9 cellular contexts compared by ENCODE assay signal in the genomic region with DNA sequence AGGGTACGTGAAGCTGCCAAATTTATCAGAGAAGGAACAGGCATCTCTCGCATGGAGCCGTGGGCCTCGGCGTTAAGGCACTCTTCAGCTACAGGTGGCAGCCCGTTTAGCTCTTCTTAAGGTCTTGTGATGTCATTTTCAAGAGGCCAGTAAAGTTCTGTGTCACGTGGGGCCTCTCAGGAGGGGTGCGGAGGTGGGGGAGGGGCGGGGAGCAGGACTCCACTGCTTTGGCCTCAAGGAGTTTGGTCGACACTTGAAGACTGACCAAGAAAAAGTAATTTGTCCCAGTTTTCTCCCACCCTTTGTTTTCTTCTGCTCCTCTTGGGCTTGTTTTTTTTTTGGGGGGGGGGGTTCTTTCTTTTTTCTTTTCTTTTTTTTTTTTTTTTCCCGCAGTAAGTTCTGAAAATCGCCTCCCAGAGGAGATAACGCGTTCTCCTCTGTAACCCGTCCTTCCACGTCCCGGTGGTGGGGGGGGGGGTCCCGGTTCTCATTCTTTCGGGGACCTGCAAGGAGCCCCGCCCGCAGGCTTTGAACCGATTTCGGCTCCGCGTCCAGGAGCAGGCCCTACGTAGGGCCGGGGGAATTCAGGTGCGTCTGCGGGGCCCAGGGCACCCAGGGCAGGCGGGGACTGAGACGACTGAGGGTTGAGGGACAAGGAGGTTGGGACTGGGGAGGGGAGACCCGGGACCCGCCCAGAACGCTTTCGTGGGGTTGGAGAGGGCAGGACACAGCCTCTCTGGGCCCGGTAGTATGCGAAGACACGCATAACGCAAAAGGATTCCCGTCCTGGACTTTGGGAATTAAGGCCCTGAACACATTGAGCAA. TPM values are rescaled to one million over a fixed set of nuclear protein-coding genes. Genes with fewer than 3 reads are reported as not detected.
DNase-seq lines count a peak whose midpoint lies in the region; ATAC-seq, FAIRE-seq and TF ChIP-seq lines count a peak whose summit lies in the region.
"Had no signal": no experiment of that assay in that cellular context is flagged by ENCODE, and none has a peak within 500 bp of the region (broad histone marks: within the 10 kb centered on the region; RNA-seq: fewer than 3 reads in every experiment).

No MANE protein-coding gene starts in this region.

- H3K27ac ChIP-seq in hepatocyte, result peak overlapping the region; percentile 96
- H3K27ac ChIP-seq in gastrocnemius medialis, result peak overlapping the region in 1 of 4 donors; percentile 37
- no peak overlapping the region for H3K27ac ChIP-seq in small intestine (ENCODE audit: low read depth in 1 of 2, low read length in 1 of 2)
- H3K27ac ChIP-seq: VCaP had no signal

- peak; percentile 15 for DNase-seq in GDM1 (lab: John Stamatoyannopoulos, UW)
- DNase-seq in NOMO-1 treated with dmso at 0.1 percent for 144 hours (lab: John Stamatoyannopoulos, UW; ENCODE audit: unreplicated experiment), result peak; percentile 49
- DNase-seq in activated naive CD8-positive, alpha-beta T cell treated with anti-CD3 and anti-CD28 coated beads, Interleukin-2, amount 50 U/mL, for 24 hours, result peak; percentile 54
- DNase-seq in hepatocyte (ENCODE audit: low spot score), result peak; percentile 94
- no peak for DNase-seq in gastrocnemius medialis
- DNase-seq in cortex of kidney (lab: John Stamatoyannopoulos, UW), result no peak
- DNase-seq in small intestine, result no peak

- H3K4me3 ChIP-seq in hepatocyte, result peak overlapping the region; percentile 23
- H3K4me3 ChIP-seq in gastrocnemius medialis, result peak overlapping the region in 3 of 4 donors; percentile 20 to 34 (median 21)
- H3K4me3 ChIP-seq in small intestine (ENCODE audit: low read depth in 1 of 2, low read length in 2 of 2), result no peak overlapping the region

- ATAC-seq in HG02571 (IDR thresholded peaks at IDR 0.05; ENCODE audit: unreplicated experiment) (peak; percentile 71), gastrocnemius medialis (no peak)
- peak; percentile 89 for ATAC-seq in activated naive CD8-positive, alpha-beta T cell treated with anti-CD3 and anti-CD28 coated beads, Interleukin-2, amount 50 U/mL, for 24 hours

- no peaks in the 10 kb centered on the region for H3K79me2 ChIP-seq in hepatocyte

- intact Hi-C loops in gastrocnemius medialis (cut with DNase I; ENCODE audit: low total_unique reads), result no loop called here

- in situ Hi-C loops in gastrocnemius medialis (cut with MboI; ENCODE audit: low sequenced_read_pairs in 4 of 4), result no loop called here

- H3K9me2 ChIP-seq in hepatocyte (replicated peaks; ENCODE audit: insufficient read depth), result no peaks in the 10 kb centered on the region

- H3K27me3 Mint-ChIP-seq in activated naive CD8-positive, alpha-beta T cell treated with anti-CD3 and anti-CD28 coated beads, Interleukin-2, amount 50 U/mL, for 24 hours, result peaks cover 71% of the 10 kb centered on the region

- peak overlapping the region; percentile 67 for H2AFZ ChIP-seq in hepatocyte

- H3K27me3 ChIP-seq in hepatocyte (no peaks in the 10 kb centered on the region), gastrocnemius medialis (peaks cover 7 to 25% (median 18%) of the 10 kb centered on the region in 3 donors), small intestine (ENCODE audit: control insufficient read depth in 2 of 2, insufficient read depth in 2 of 2, low read length in 2 of 2) (peaks cover 0 to 13% of the 10 kb centered on the region in 2 donors)

- peaks cover 4% of the 10 kb centered on the region for H3K9me3 Mint-ChIP-seq in activated naive CD8-positive, alpha-beta T cell treated with anti-CD3 and anti-CD28 coated beads, Interleukin-2, amount 50 U/mL, for 24 hours

- H3K4me1 ChIP-seq in hepatocyte (ENCODE audit: insufficient read depth), result no peaks in the 10 kb centered on the region
- no peaks in the 10 kb centered on the region for H3K4me1 ChIP-seq in gastrocnemius medialis
- no peaks in the 10 kb centered on the region for H3K4me1 ChIP-seq in small intestine (ENCODE audit: control insufficient read depth in 2 of 2, insufficient read depth in 1 of 2, low read depth in 1 of 2, low read length in 1 of 2)

- no peaks in the 10 kb centered on the region for H4K20me1 ChIP-seq in hepatocyte (ENCODE audit: insufficient read depth, poor library complexity, severe bottlenecking)

- peak overlapping the region; percentile 74 for H3K4me2 ChIP-seq in hepatocyte

- H3K36me3 ChIP-seq in hepatocyte (replicated peaks; ENCODE audit: insufficient read depth, low read depth), result no peaks in the 10 kb centered on the region
- no peaks in the 10 kb centered on the region for H3K36me3 ChIP-seq in gastrocnemius medialis
- no peaks in the 10 kb centered on the region for H3K36me3 ChIP-seq in small intestine (ENCODE audit: control insufficient read depth in 2 of 2, insufficient read depth in 2 of 2, low read length in 2 of 2)

- peaks cover 26% of the 10 kb centered on the region for H3K4me1 Mint-ChIP-seq in activated naive CD8-positive, alpha-beta T cell treated with anti-CD3 and anti-CD28 coated beads, Interleukin-2, amount 50 U/mL, for 24 hours

- H3K36me3 Mint-ChIP-seq in activated naive CD8-positive, alpha-beta T cell treated with anti-CD3 and anti-CD28 coated beads, Interleukin-2, amount 50 U/mL, for 24 hours (ENCODE audit: low read depth), result no peaks in the 10 kb centered on the region

- H3K27ac Mint-ChIP-seq in activated naive CD8-positive, alpha-beta T cell treated with anti-CD3 and anti-CD28 coated beads, Interleukin-2, amount 50 U/mL, for 24 hours, result peak overlapping the region; percentile 88

- WGBS in hepatocyte (ENCODE audit: low lambda C conversion rate, missing lambda C conversion rate), result under 1% methylated on average over 37 of the region's 40 CpGs
- 4 to 13% (median 11%) methylated on average over 40 of the region's 40 CpGs for WGBS in small intestine, 3 donors

- FAIRE-seq in small intestine (lab: Jason Lieb, UNC), result no peak

- TF ChIP-seq CTCF in hepatocyte (IDR thresholded peaks at IDR 0.05; ENCODE audit: poor library complexity) (no peak), gastrocnemius medialis (IDR thresholded peaks at IDR 0.05 in 4 of 5, conservative IDR thresholded peaks at IDR 0.05 in 1 of 5) (no peak)

- no peak for TF ChIP-seq POLR2A in gastrocnemius medialis (IDR thresholded peaks at IDR 0.05)

- no peaks in the 10 kb centered on the region for H3K9me3 ChIP-seq in hepatocyte (ENCODE audit: low read depth)
- H3K9me3 ChIP-seq in gastrocnemius medialis, result no peaks in the 10 kb centered on the region
- no peaks in the 10 kb centered on the region for H3K9me3 ChIP-seq in small intestine (ENCODE audit: control insufficient read depth, low read depth)

- H3K4me3 Mint-ChIP-seq in activated naive CD8-positive, alpha-beta T cell treated with anti-CD3 and anti-CD28 coated beads, Interleukin-2, amount 50 U/mL, for 24 hours, result peak overlapping the region; percentile 76

RNA-seq across cellular contexts. Expression of gene GPX6, which starts 26.0 kb away (rescaled TPM):
- total RNA-seq in hepatocyte, result not detected in 2 replicates
- 0.41 TPM in 1 of 2 replicates, not detected in the other for polyA plus RNA-seq in hepatocyte
- total RNA-seq in gastrocnemius medialis, result not detected
- not detected for polyA plus RNA-seq in small intestine

RNA-seq across cellular contexts. Expression of gene GPX5, which starts 36.1 kb away (rescaled TPM):
- not detected in 2 replicates for total RNA-seq in hepatocyte
- polyA plus RNA-seq in hepatocyte, result not detected in 2 replicates
- not detected for total RNA-seq in gastrocnemius medialis
- polyA plus RNA-seq in small intestine, result not detected

RNA-seq across cellular contexts. Expression of gene ZSCAN23, which starts 46.3 kb away (rescaled TPM):
- 1.9 and 5.6 TPM in 2 replicates for total RNA-seq in hepatocyte
- 0.48 and 1.4 TPM in 2 replicates for polyA plus RNA-seq in hepatocyte
- under 1 TPM in 2 of 4 donors, not detected in 2; 0.25 to 0.62 TPM for total RNA-seq in gastrocnemius medialis
- polyA plus RNA-seq in small intestine, result under 1 TPM in 1 of 3 donors, not detected in 2; 0.91 TPM

Comparison
In these comparisons a context has a peak if more than half of its experiments do, and no peak if none do; other contexts are left out.
1. DNase-seq: peak in GDM1 (single experiment), NOMO-1 treated with dmso at 0.1 percent for 144 hours (single experiment), activated naive CD8-positive, alpha-beta T cell treated with anti-CD3 and anti-CD28 coated beads, Interleukin-2, amount 50 U/mL, for 24 hours (single experiment) and hepatocyte (single experiment); none in gastrocnemius medialis (0 of 2), cortex of kidney (single experiment) and small intestine (single experiment).
2. ATAC-seq: peak in HG02571 (single experiment) and activated naive CD8-positive, alpha-beta T cell treated with anti-CD3 and anti-CD28 coated beads, Interleukin-2, amount 50 U/mL, for 24 hours (single experiment); none in gastrocnemius medialis (0 of 2).
3. H3K4me3 ChIP-seq: peak in hepatocyte (single experiment) and gastrocnemius medialis (3 of 4); none in small intestine (0 of 2).